Comparison of ENCODE assay signal across 31 cellular contexts in the genomic region with DNA sequence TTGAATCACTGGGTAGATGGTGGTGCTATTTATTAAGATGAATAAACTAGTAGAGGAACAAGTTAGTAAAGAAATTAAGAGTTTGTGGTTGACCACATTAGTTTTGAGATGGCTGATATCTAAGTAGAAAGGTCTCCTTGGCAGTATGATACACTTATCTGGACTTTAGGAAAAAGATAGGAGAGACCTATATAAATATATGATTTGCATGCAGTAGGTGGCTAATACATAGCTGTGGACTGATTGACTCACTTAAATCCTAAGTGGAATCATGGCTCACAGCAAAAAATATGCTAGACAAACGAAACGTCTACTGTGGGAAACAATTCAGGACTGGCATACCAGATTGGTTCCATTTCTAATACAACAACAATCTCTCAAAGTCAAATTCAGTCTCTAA.
A peak's percentile ranks its signal among the peaks of the same experiment; 100 is the strongest.
DNase-seq lines count a peak whose midpoint lies in the region; ATAC-seq and TF ChIP-seq lines count a peak whose summit lies in the region.
"Had no signal": no experiment of that assay in that cellular context is flagged by ENCODE, and none has a peak within 500 bp of the region (broad histone marks: within the 10 kb centered on the region; RNA-seq: fewer than 3 reads in every experiment).

No MANE protein-coding gene starts in this region.

- no peaks in the 10 kb centered on the region for H3K36me3 ChIP-seq in PC-3 (ENCODE audit: low read depth, low read length)
- H3K36me3 ChIP-seq: lower lobe of right lung, ovary had no signal

- TF ChIP-seq CTCF in AG10803 (conservative IDR thresholded peaks at IDR 0.05; ENCODE audit: low read length) = no peak
- no peak for TF ChIP-seq CTCF in PC-3 (conservative IDR thresholded peaks at IDR 0.05; ENCODE audit: low read depth, low read length)
- TF ChIP-seq CTCF in choroid plexus epithelial cell (conservative IDR thresholded peaks at IDR 0.05; ENCODE audit: low read depth, low read length) = no peak
- TF ChIP-seq CTCF in osteocyte (IDR thresholded peaks at IDR 0.05) = no peak

- ATAC-seq in PC-3 (peak; percentile 51), HG03442 (IDR thresholded peaks at IDR 0.05; ENCODE audit: unreplicated experiment) (no peak)
- ATAC-seq: lower lobe of right lung; mucosa of descending colon; natural killer cell treated with Interleukin-12 subunit alpha and Interleukin-12 subunit beta and Interleukin-15 and Interleukin-18, amount 100 ng/mL, for 72 hours had no signal

- no peak overlapping the region for H3K9ac ChIP-seq in PC-3 (ENCODE audit: low read length)

- CTCF ChIA-PET in PC-3 (lab: Charles Lee) = no interaction called here

- no peaks in the 10 kb centered on the region for H3K9me3 Mint-ChIP-seq in osteocyte (ENCODE audit: unreplicated experiment)
- H3K9me3 Mint-ChIP-seq: activated CD4-positive, alpha-beta memory T cell treated with anti-CD3 and anti-CD28 coated beads for 36 hours; activated T-helper 1 cell treated with anti-CD3 and anti-CD28 coated beads, Interleukin-12 subunit alpha, Interleukin-12 subunit beta, Interleukin-2, Interleukin-4 antibody, amounts not matched to agents 30 ng/mL and 10 ng/mL and 1 ng/mL, durations not matched to agents 14 hours and 24 hours and 36 hours; natural killer cell treated with Interleukin-12 subunit alpha and Interleukin-12 subunit beta and Interleukin-15 and Interleukin-18, amount 100 ng/mL, for 72 hours had no signal

- no peaks in the 10 kb centered on the region for H4K20me1 ChIP-seq in PC-3 (ENCODE audit: low read length)

- intact Hi-C loops in PC-3 (cut with micrococcal nuclease) = no loop called here

- peaks cover 2% of the 10 kb centered on the region for H3K36me3 Mint-ChIP-seq in osteocyte (ENCODE audit: unreplicated experiment)
- H3K36me3 Mint-ChIP-seq: activated naive CD4-positive, alpha-beta T cell treated with anti-CD3 and anti-CD28 coated beads, Interleukin-2, amount 50 U/mL, for 72 hours; natural killer cell treated with Interleukin-12 subunit alpha and Interleukin-12 subunit beta and Interleukin-15 and Interleukin-18, amount 100 ng/mL, for 72 hours had no signal

- no peaks in the 10 kb centered on the region for H3K27me3 Mint-ChIP-seq in osteocyte (ENCODE audit: unreplicated experiment)
- H3K27me3 Mint-ChIP-seq: activated B cell treated with CpG ODN at 0.5 μM for 24 hours; activated CD4-positive, alpha-beta memory T cell treated with anti-CD3 and anti-CD28 coated beads for 36 hours; brain; natural killer cell treated with Interleukin-12 subunit alpha and Interleukin-12 subunit beta and Interleukin-15 and Interleukin-18, amount 100 ng/mL, for 72 hours had no signal

- BruUV-seq in PC-3 (replicated peaks; lab: Mats Ljungman, UMichigan) = no TSS peak

- peak overlapping the region; percentile 53 for H3K27ac ChIP-seq in PC-3 (ENCODE audit: low read length)
- H3K27ac ChIP-seq: lower lobe of right lung, ovary had no signal

- no peak overlapping the region for H3K4me3 ChIP-seq in AG10803 (ENCODE audit: low read length)
- H3K4me3 ChIP-seq in PC-3 (ENCODE audit: low read length) = no peak overlapping the region
- no peak overlapping the region for H3K4me3 ChIP-seq in choroid plexus epithelial cell (ENCODE audit: low read depth, low read length)
- H3K4me3 ChIP-seq: lower lobe of right lung, mucosa of descending colon, ovary had no signal

- H3K27ac Mint-ChIP-seq in osteocyte (ENCODE audit: unreplicated experiment) = peak overlapping the region; percentile 0
- H3K27ac Mint-ChIP-seq: activated B cell treated with CpG ODN at 0.5 μM for 24 hours; activated CD4-positive, alpha-beta memory T cell treated with anti-CD3 and anti-CD28 coated beads for 36 hours; activated naive CD4-positive, alpha-beta T cell treated with anti-CD3 and anti-CD28 coated beads, Interleukin-2, amount 50 U/mL, for 72 hours; activated T-helper 1 cell treated with anti-CD3 and anti-CD28 coated beads, Interleukin-12 subunit alpha, Interleukin-12 subunit beta, Interleukin-2, Interleukin-4 antibody, amounts not matched to agents 30 ng/mL and 10 ng/mL and 1 ng/mL, durations not matched to agents 14 hours and 24 hours and 36 hours; brain; natural killer cell treated with Interleukin-12 subunit alpha and Interleukin-12 subunit beta and Interleukin-15 and Interleukin-18, amount 100 ng/mL, for 72 hours had no signal

- POLR2A ChIA-PET in PC-3 (lab: Charles Lee; ENCODE audit: unreplicated experiment) = no interaction called here

- DNase-seq in AG10803 (ENCODE audit: low read depth) (peak; percentile 64), PC-3 (peak; percentile 48), choroid plexus epithelial cell (ENCODE audit: low read depth) (peak; percentile 19), osteocyte (ENCODE audit: extremely low spot score, unreplicated experiment) (no peak), AML-193 (lab: John Stamatoyannopoulos, UW) (no peak), NCI-H82 (lab: John Stamatoyannopoulos, UW) (no peak)
- no peak for DNase-seq in activated CD4-positive, alpha-beta T cell treated with anti-CD3 and anti-CD28 coated beads, Interleukin-2, amount 50 U/mL, for 1 hour
- DNase-seq: activated B cell treated with CpG ODN at 0.5 μM for 24 hours; activated CD4-positive, alpha-beta memory T cell treated with anti-CD3 and anti-CD28 coated beads for 36 hours; activated CD8-positive, alpha-beta memory T cell treated with anti-CD3 and anti-CD28 coated beads, Interleukin-2, amount 50 U/mL, for 4 hours; effector memory CD4-positive, alpha-beta T cell; erythroblast; foreskin fibroblast; GOT3; head of caudate nucleus; kidney glomerular epithelial cell; lower lobe of right lung; mucosa of descending colon; NCI-H1048; NCI-H187; NCI-H524 treated with DMSO at 0.1 percent for 48 hours; NK-92 treated with Interleukin-12 subunit alpha and Interleukin-12 subunit beta, amount 100 ng/mL, for 24 hours; ovary; SHP77; stimulated activated CD4-positive, alpha-beta T cell treated with anti-CD3 and anti-CD28 coated beads, Interleukin-2, amount 100 ng/mL, for 24 hours; T1000 had no signal

- H3K79me2 ChIP-seq in PC-3 (ENCODE audit: low read length) = no peaks in the 10 kb centered on the region

- H3K4me1 ChIP-seq in PC-3 (ENCODE audit: insufficient read depth, low read length) = peaks cover 6% of the 10 kb centered on the region
- H3K4me1 ChIP-seq: lower lobe of right lung had no signal

- H3F3A ChIP-seq in PC-3 (ENCODE audit: low read length, unreplicated experiment) = no peaks in the 10 kb centered on the region

- no peak overlapping the region for H3K4me2 ChIP-seq in PC-3 (ENCODE audit: low read length)

- H3K27me3 ChIP-seq in PC-3 (ENCODE audit: low read length) = no peaks in the 10 kb centered on the region
- H3K27me3 ChIP-seq: ovary had no signal

- H3K4me3 Mint-ChIP-seq in osteocyte (ENCODE audit: unreplicated experiment) = no peak overlapping the region
- H3K4me3 Mint-ChIP-seq: activated B cell treated with CpG ODN at 0.5 μM for 24 hours; activated CD4-positive, alpha-beta memory T cell treated with anti-CD3 and anti-CD28 coated beads for 36 hours; activated T-helper 1 cell treated with anti-CD3 and anti-CD28 coated beads, Interleukin-12 subunit alpha, Interleukin-12 subunit beta, Interleukin-2, Interleukin-4 antibody, amounts not matched to agents 30 ng/mL and 10 ng/mL and 1 ng/mL, durations not matched to agents 14 hours and 24 hours and 36 hours; brain; natural killer cell treated with Interleukin-12 subunit alpha and Interleukin-12 subunit beta and Interleukin-15 and Interleukin-18, amount 100 ng/mL, for 72 hours had no signal

- H3K9me3 ChIP-seq in PC-3 (ENCODE audit: low read length) = no peaks in the 10 kb centered on the region
- H3K9me3 ChIP-seq: lower lobe of right lung, mucosa of descending colon had no signal

- peaks cover 32% of the 10 kb centered on the region for H3K4me1 Mint-ChIP-seq in osteocyte (ENCODE audit: unreplicated experiment)
- H3K4me1 Mint-ChIP-seq: activated B cell treated with CpG ODN at 0.5 μM for 24 hours had no signal

- H2AFZ ChIP-seq in PC-3 (ENCODE audit: low read length) = no peak overlapping the region

- no peaks in the 10 kb centered on the region for H3K9me2 ChIP-seq in PC-3 (replicated peaks; ENCODE audit: low read length)

Comparison
In these comparisons a context has a peak if more than half of its experiments do, and no peak if none do; other contexts are left out.
1. DNase-seq: peak in AG10803 (single experiment), PC-3 (single experiment) and choroid plexus epithelial cell (single experiment); none in osteocyte (single experiment), AML-193 (0 of 2), NCI-H82 (single experiment) and activated CD4-positive, alpha-beta T cell treated with anti-CD3 and anti-CD28 coated beads, Interleukin-2, amount 50 U/mL, for 1 hour (single experiment).